In genomic region chr1:209618756-209619420, GRCh38 we compare ENCODE assay signal across 15 cellular contexts. TPM values are rescaled to one million over a fixed set of nuclear protein-coding genes. Genes with fewer than 3 reads are reported as not detected.
DNase-seq lines count a peak whose midpoint lies in the region; TF ChIP-seq lines count a peak whose summit lies in the region.
"Had no signal": no experiment of that assay in that cellular context is flagged by ENCODE, and none has a peak within 500 bp of the region (broad histone marks: within the 10 kb centered on the region; RNA-seq: fewer than 3 reads in every experiment).

No MANE protein-coding gene starts in this region.

- H3K4me1 ChIP-seq in ascending aorta = no peaks in the 10 kb centered on the region
- H3K4me1 ChIP-seq: vagina had no signal

- H3K27ac ChIP-seq in dorsolateral prefrontal cortex (peak overlapping the region in 56 of 59 donors; percentile 27 to 87 (median 72)), ascending aorta (no peak overlapping the region)
- H3K27ac ChIP-seq: C4-2B, vagina had no signal

- peak; percentile 92 for DNase-seq in Ammon's horn (ENCODE audit: low spot score)
- DNase-seq in M059J (ENCODE audit: low read depth) = peak; percentile 64
- peak; percentile 30 to 95 (median 89) for DNase-seq in dorsolateral prefrontal cortex
- peak; percentile 77 for DNase-seq in middle frontal gyrus (ENCODE audit: extremely low spot score, low spot score)
- no peak for DNase-seq in dermis blood vessel endothelial cell
- no peak for DNase-seq in SW 1271 (lab: John Stamatoyannopoulos, UW)
- DNase-seq in ascending aorta (ENCODE audit: low spot score in 2 of 2) = no peak
- DNase-seq in DMS114 treated with DMSO at 0.1 percent for 48 hours (lab: John Stamatoyannopoulos, UW; ENCODE audit: unreplicated experiment) = no peak
- DNase-seq: activated B cell treated with CpG ODN at 0.5 μM for 24 hours; activated T-cell treated with anti-CD3 and anti-CD28 coated beads, Interleukin-2, amount 50 U/mL, for 1 hour; KBM-7; NCI-H524; stimulated activated CD4-positive, alpha-beta T cell treated with anti-CD3 and anti-CD28 coated beads, Interleukin-12 subunit alpha, Interleukin-12 subunit beta, amount 100 ng/mL, for 4 hours had no signal

- peak overlapping the region in 2 of 59 donors; percentile 3 to 7 for H3K4me3 ChIP-seq in dorsolateral prefrontal cortex
- no peak overlapping the region for H3K4me3 ChIP-seq in ascending aorta
- H3K4me3 ChIP-seq: vagina had no signal

- intact Hi-C loops in dorsolateral prefrontal cortex (cut with DNase I) = no loop called here
- intact Hi-C loops in ascending aorta (cut with DNase I) = no loop called here

- H3K36me3 ChIP-seq in ascending aorta = no peaks in the 10 kb centered on the region
- H3K36me3 ChIP-seq: vagina had no signal

- peak in 3 of 56 donors; percentile 7 to 17 (median 10) for TF ChIP-seq CTCF in dorsolateral prefrontal cortex (IDR thresholded peaks at IDR 0.05 in 54 of 56, conservative IDR thresholded peaks at IDR 0.05 in 2 of 56; ENCODE audit: low read depth in 1 of 56, partially characterized antibody in 56 of 56)
- no peak for TF ChIP-seq CTCF in ascending aorta (IDR thresholded peaks at IDR 0.05)

- H3K9me3 ChIP-seq in ascending aorta = no peaks in the 10 kb centered on the region
- H3K9me3 ChIP-seq: vagina had no signal

- no peaks in the 10 kb centered on the region for H3K27me3 ChIP-seq in dorsolateral prefrontal cortex
- H3K27me3 ChIP-seq in ascending aorta = no peaks in the 10 kb centered on the region
- H3K27me3 ChIP-seq: vagina had no signal

RNA-seq across cellular contexts. Expression of gene LAMB3, which starts 33.3 kb away (rescaled TPM):
- total RNA-seq in M059J (2014; rRNA removed; shearing (Covaris generic)) = 31.5 and 62.2 TPM in 2 replicates
- 10 to 100 TPM in 24 of 120 experiments, 1 to 10 TPM in 96; 1.9 to 18.4 (median 7.0) TPM for total RNA-seq in dorsolateral prefrontal cortex
- 1.5 and 1.9 TPM in 2 replicates for total RNA-seq in dermis blood vessel endothelial cell
- total RNA-seq in ascending aorta = 0.75 TPM

RNA-seq across cellular contexts. Expression of gene CAMK1G, which starts 35.4 kb away (rescaled TPM):
- total RNA-seq in M059J (2014; rRNA removed; shearing (Covaris generic)) = 3.0 and 4.5 TPM in 2 replicates
- total RNA-seq in dorsolateral prefrontal cortex = 100 to 1,000 TPM in 8 of 120 experiments, 10 to 100 TPM in 112; 18.6 to 116 (median 67.4) TPM
- total RNA-seq in dermis blood vessel endothelial cell = not detected in 2 replicates
- not detected for total RNA-seq in ascending aorta
- total RNA-seq: activated B cell treated with CpG ODN at 0.5 μM for 24 hours, vagina had no signal

RNA-seq across cellular contexts. Expression of gene G0S2, which starts 56.3 kb away (rescaled TPM):
- 267 and 322 TPM in 2 replicates for total RNA-seq in M059J (2014; rRNA removed; shearing (Covaris generic))
- total RNA-seq in dorsolateral prefrontal cortex (10 to 100 TPM in 9 of 120 experiments, 1 to 10 TPM in 103, under 1 TPM in 8; 0.54 to 40.5 (median 2.6) TPM), dermis blood vessel endothelial cell (0.33 and 1.0 TPM in 2 replicates), ascending aorta (15.1 TPM)

Comparison
In these comparisons a context has a peak if more than half of its experiments do, and no peak if none do; other contexts are left out.
1. DNase-seq: peak in Ammon's horn (single experiment), M059J (single experiment), dorsolateral prefrontal cortex (10 of 10) and middle frontal gyrus (single experiment); none in dermis blood vessel endothelial cell (single experiment), SW 1271 (0 of 2), ascending aorta (0 of 2) and DMS114 treated with DMSO at 0.1 percent for 48 hours (single experiment).
2. H3K27ac ChIP-seq: peak in dorsolateral prefrontal cortex (56 of 59); none in ascending aorta (0 of 2).